In genomic region chr2:17800219-17800618, GRCh38 we compare ENCODE assay signal across 12 cellular contexts. TPM values are rescaled to one million over a fixed set of nuclear protein-coding genes. Genes with fewer than 3 reads are reported as not detected.
A peak's percentile ranks its signal among the peaks of the same experiment; 100 is the strongest.
DNase-seq lines count a peak whose midpoint lies in the region; ATAC-seq and TF ChIP-seq lines count a peak whose summit lies in the region.
"Had no signal": no experiment of that assay in that cellular context is flagged by ENCODE, and none has a peak within 500 bp of the region (broad histone marks: within the 10 kb centered on the region; RNA-seq: fewer than 3 reads in every experiment).

No MANE protein-coding gene starts in this region.

- no peaks in the 10 kb centered on the region for H3K36me3 Mint-ChIP-seq in HFFc6 (ENCODE audit: low read depth)
- H3K36me3 Mint-ChIP-seq in activated B cell treated with CpG ODN at 0.5 μM for 24 hours (ENCODE audit: low read depth), result no peaks in the 10 kb centered on the region

- H3K4me1 Mint-ChIP-seq in HFFc6 (ENCODE audit: low read depth), result no peaks in the 10 kb centered on the region
- peaks cover 67% of the 10 kb centered on the region for H3K4me1 Mint-ChIP-seq in activated B cell treated with CpG ODN at 0.5 μM for 24 hours

- H3K9me3 Mint-ChIP-seq in HFFc6, result no peaks in the 10 kb centered on the region
- no peaks in the 10 kb centered on the region for H3K9me3 Mint-ChIP-seq in activated B cell treated with CpG ODN at 0.5 μM for 24 hours
- H3K9me3 Mint-ChIP-seq: activated T-helper 2 cell treated with anti-CD3 and anti-CD28 coated beads, Interferon-gamma antibody, Interleukin-2, Interleukin-4, amounts not matched to agents 10 μg/mL and 5 μg/mL and 100 μg/mL, durations not matched to agents 14 hours and 24 hours and 36 hours; IgD-negative memory B cell had no signal

- DNase-seq in Ammon's horn (ENCODE audit: low spot score) (peak; percentile 41), HFFc6 (peak; percentile 12), activated B cell treated with CpG ODN at 0.5 μM for 24 hours (no peak), medulla oblongata (ENCODE audit: extremely low spot score) (peak; percentile 31), HuH-7 (ENCODE audit: low spot score) (no peak)
- no peak for DNase-seq in activated CD8-positive, alpha-beta memory T cell treated with anti-CD3 and anti-CD28 coated beads for 24 hours
- DNase-seq: activated CD4-positive, alpha-beta T cell treated with anti-CD3 and anti-CD28 coated beads for 4 hours had no signal

- POLR2A ChIA-PET in activated B cell treated with CpG ODN at 0.5 μM for 24 hours (lab: Charles Lee), result interaction anchor here (2.6 to 7.7 kb wide), 2 partner anchors 13 to 45 kb away, joined by 18 to 118 read pairs; partner anchors contain the start of genes GEN1 and SMC6

- CTCF ChIA-PET in activated B cell treated with CpG ODN at 0.5 μM for 24 hours (lab: Charles Lee), result no interaction called here

- ATAC-seq in activated B cell treated with CpG ODN at 0.5 μM for 24 hours (ENCODE audit: low read depth) (no peak), HG03135 (IDR thresholded peaks at IDR 0.05; ENCODE audit: unreplicated experiment) (no peak), HG03565 (IDR thresholded peaks at IDR 0.05; ENCODE audit: unreplicated experiment) (no peak)

- intact Hi-C loops in activated B cell treated with CpG ODN at 0.5 μM for 24 hours (cut with micrococcal nuclease), result no loop called here

- no peak overlapping the region for H3K27ac Mint-ChIP-seq in HFFc6
- H3K27ac Mint-ChIP-seq in activated B cell treated with CpG ODN at 0.5 μM for 24 hours, result peak overlapping the region; percentile 75
- H3K27ac Mint-ChIP-seq: activated T-helper 2 cell treated with anti-CD3 and anti-CD28 coated beads, Interferon-gamma antibody, Interleukin-2, Interleukin-4, amounts not matched to agents 10 μg/mL and 5 μg/mL and 100 μg/mL, durations not matched to agents 14 hours and 24 hours and 36 hours; IgD-negative memory B cell had no signal

- peaks cover 15% of the 10 kb centered on the region for H3K27me3 Mint-ChIP-seq in HFFc6 (ENCODE audit: insufficient read depth)
- H3K27me3 Mint-ChIP-seq in activated B cell treated with CpG ODN at 0.5 μM for 24 hours, result no peaks in the 10 kb centered on the region
- H3K27me3 Mint-ChIP-seq: IgD-negative memory B cell had no signal

- H3K4me3 Mint-ChIP-seq in HFFc6, result no peak overlapping the region
- H3K4me3 Mint-ChIP-seq in activated B cell treated with CpG ODN at 0.5 μM for 24 hours, result no peak overlapping the region
- H3K4me3 Mint-ChIP-seq: IgD-negative memory B cell had no signal

- TF ChIP-seq CTCF in HFFc6 (IDR thresholded peaks at IDR 0.05), result no peak
- no peak for TF ChIP-seq CTCF in activated B cell treated with CpG ODN at 0.5 μM for 24 hours (IDR thresholded peaks at IDR 0.05)

RNA-seq across cellular contexts. Expression of gene MSGN1, which starts 16.0 kb away (rescaled TPM):
- total RNA-seq in HFFc6 (2021; fragmentation: NEBNext Ultra II Directional; extraction: Animal tissue kit (Norgen Biotek cat#: 25700)), result not detected
- 0.42 TPM in 1 of 2 replicates, not detected in the other for total RNA-seq in activated B cell treated with CpG ODN at 0.5 μM for 24 hours
- total RNA-seq: activated T-helper 2 cell treated with anti-CD3 and anti-CD28 coated beads, Interferon-gamma antibody, Interleukin-2, Interleukin-4, amounts not matched to agents 10 μg/mL and 5 μg/mL and 100 μg/mL, durations not matched to agents 14 hours and 24 hours and 36 hours; endothelial cell of umbilical vein had no signal

RNA-seq across cellular contexts. Expression of gene GEN1, which starts 46.3 kb away (rescaled TPM):
- total RNA-seq in HFFc6 (2021; fragmentation: NEBNext Ultra II Directional; extraction: Animal tissue kit (Norgen Biotek cat#: 25700)), result 10 to 100 TPM in 5 of 6 experiments, 1 to 10 TPM in 1; 9.8 to 16.5 (median 13.1) TPM
- 141 and 163 TPM in 2 replicates for total RNA-seq in activated B cell treated with CpG ODN at 0.5 μM for 24 hours

RNA-seq across cellular contexts. Expression of gene SMC6, which starts 46.6 kb away (rescaled TPM):
- total RNA-seq in HFFc6 (2021; fragmentation: NEBNext Ultra II Directional; extraction: Animal tissue kit (Norgen Biotek cat#: 25700)), result 10 to 100 TPM; 13.4 to 17.6 (median 16.6) TPM
- total RNA-seq in activated B cell treated with CpG ODN at 0.5 μM for 24 hours, result 121 and 127 TPM in 2 replicates

Comparison
In these comparisons a context has a peak if more than half of its experiments do, and no peak if none do; other contexts are left out.
1. DNase-seq: peak in Ammon's horn (single experiment), HFFc6 (single experiment) and medulla oblongata (single experiment); none in activated B cell treated with CpG ODN at 0.5 μM for 24 hours (single experiment), HuH-7 (single experiment) and activated CD8-positive, alpha-beta memory T cell treated with anti-CD3 and anti-CD28 coated beads for 24 hours (single experiment).